In genomic region chr5:169084775-169085566, GRCh38 we compare ENCODE assay signal across 21 cellular contexts.
"Had no signal": no experiment of that assay in that cellular context is flagged by ENCODE, and none has a peak within 500 bp of the region (broad histone marks: within the 10 kb centered on the region; RNA-seq: fewer than 3 reads in every experiment).

No MANE protein-coding gene starts in this region.

- H3K36me3 ChIP-seq: gastrocnemius medialis, ovary, right lobe of liver, transverse colon had no signal

- H3K4me3 Mint-ChIP-seq: activated T-cell treated with anti-CD3 and anti-CD28 coated beads, Interleukin-2, amount 50 U/mL, for 72 hours; memory B cell; natural killer cell had no signal

- H3K9me3 Mint-ChIP-seq: activated naive CD4-positive, alpha-beta T cell treated with anti-CD3 and anti-CD28 coated beads, Interleukin-2, amount 50 U/mL, for 72 hours; memory B cell; natural killer cell had no signal

- DNase-seq: activated CD4-positive, alpha-beta T cell treated with anti-CD3 and anti-CD28 coated beads for 4 hours; activated CD4-positive, alpha-beta T cell treated with anti-CD3 and anti-CD28 coated beads, Interleukin-2, amount 50 U/mL, for 4 hours; activated naive CD4-positive, alpha-beta T cell; activated T-cell treated with anti-CD3 and anti-CD28 coated beads for 4 hours; activated T-cell treated with anti-CD3 and anti-CD28 coated beads, Interleukin-2, amount 50 U/mL, for 72 hours; dermis blood vessel endothelial cell; effector CD4-positive, alpha-beta T cell; gastrocnemius medialis; glutamatergic neuron; islet precursor cell; natural killer cell; ovary; right lobe of liver; stimulated activated CD4-positive, alpha-beta T cell treated with anti-CD3 and anti-CD28 coated beads, Interleukin-4, amount 100 ng/mL, for 1 hour; stimulated activated naive CD8-positive, alpha-beta T cell treated with anti-CD3 and anti-CD28 coated beads, Interleukin-15, Interleukin-2, amounts not matched to agents 100 U/mL and 50 U/mL, for 24 hours; testis; transverse colon had no signal

- H3K9me3 ChIP-seq: gastrocnemius medialis, ovary, right lobe of liver, testis, transverse colon had no signal

- H3K4me1 ChIP-seq: gastrocnemius medialis, right lobe of liver, testis, transverse colon had no signal

- H3K4me1 Mint-ChIP-seq: memory B cell, natural killer cell had no signal

- H3K4me3 ChIP-seq: gastrocnemius medialis, ovary, right lobe of liver, testis, transverse colon had no signal

- H3K27me3 ChIP-seq: gastrocnemius medialis, ovary, right lobe of liver, testis, transverse colon had no signal

- H3K36me3 Mint-ChIP-seq: activated naive CD4-positive, alpha-beta T cell treated with anti-CD3 and anti-CD28 coated beads, Interleukin-2, amount 50 U/mL, for 72 hours; memory B cell; natural killer cell had no signal

- H3K27me3 Mint-ChIP-seq: memory B cell had no signal

- H3K27ac Mint-ChIP-seq: activated naive CD4-positive, alpha-beta T cell treated with anti-CD3 and anti-CD28 coated beads, Interleukin-2, amount 50 U/mL, for 72 hours; activated T-cell treated with anti-CD3 and anti-CD28 coated beads, Interleukin-2, amount 50 U/mL, for 72 hours; memory B cell; natural killer cell; progenitor cell of endocrine pancreas had no signal

- H3K27ac ChIP-seq: gastrocnemius medialis, ovary, right lobe of liver, testis, transverse colon had no signal

- FAIRE-seq: colon had no signal
